Comparison of ENCODE assay signal across 30 cellular contexts in the genomic region with DNA sequence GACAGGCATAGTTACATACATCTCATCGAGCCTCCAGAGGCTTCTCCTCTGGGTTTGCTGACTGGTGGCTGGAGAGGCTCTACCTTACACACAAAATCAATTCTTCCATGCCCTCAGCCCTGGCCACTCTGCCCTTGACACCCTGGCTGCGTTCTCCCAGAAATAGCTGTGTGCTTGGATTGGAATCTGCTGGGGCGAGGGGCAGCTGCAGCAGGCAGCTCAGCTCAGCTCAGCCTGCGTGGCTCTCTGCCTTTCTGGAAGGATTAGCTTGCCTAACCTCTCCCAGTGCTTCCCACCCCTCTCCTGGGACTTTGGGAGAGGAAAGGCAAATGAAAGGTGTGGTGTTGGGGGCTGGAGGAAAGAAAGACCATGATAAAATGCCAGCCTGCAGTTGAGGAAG.
"Had no signal": no experiment of that assay in that cellular context is flagged by ENCODE, and none has a peak within 500 bp of the region (broad histone marks: within the 10 kb centered on the region; RNA-seq: fewer than 3 reads in every experiment).

No MANE protein-coding gene starts in this region.

- ATAC-seq: activated naive CD4-positive, alpha-beta T cell treated with anti-CD3 and anti-CD28 coated beads, Interleukin-2, amount 50 U/mL, for 72 hours; activated T-cell treated with anti-CD3 and anti-CD28 coated beads, Interleukin-2, amount 50 U/mL, for 4 hours; activated T-helper 17 cell treated with anti-CD3 and anti-CD28 coated beads, Interleukin-2, amount 50 U/mL, for 72 hours; T-helper 17 cell; WTC11 had no signal

- DNase-seq: activated CD4-positive, alpha-beta memory T cell treated with anti-CD3 and anti-CD28 coated beads, Interleukin-2, amount 10 ng/mL, durations not matched to agents 7 days and 5 days; activated CD4-positive, alpha-beta T cell treated with anti-CD3 and anti-CD28 coated beads for 1 hour; activated CD4-positive, alpha-beta T cell treated with anti-CD3 and anti-CD28 coated beads for 4 hours; activated CD4-positive, alpha-beta T cell treated with anti-CD3 and anti-CD28 coated beads, Interleukin-2, amount 10 ng/mL, durations not matched to agents 7 days and 5 days; activated CD4-positive, alpha-beta T cell treated with anti-CD3 and anti-CD28 coated beads, Interleukin-2, amount 50 U/mL, for 4 hours; activated CD8-positive, alpha-beta memory T cell treated with anti-CD3 and anti-CD28 coated beads, Interleukin-2, amount 50 U/mL, for 48 hours; activated effector memory CD4-positive, alpha-beta T cell treated with Interleukin-2 at 50 U/mL for 16 hours; activated gamma-delta T cell treated with Interleukin-2 at 50 U/mL for 16 hours; activated naive CD4-positive, alpha-beta T cell treated with Interleukin-2 at 50 U/mL for 16 hours; activated naive CD8-positive, alpha-beta T cell treated with anti-CD3 and anti-CD28 coated beads, Interleukin-2, amount 10 ng/mL, durations not matched to agents 7 days and 5 days; activated T-cell treated with anti-CD3 and anti-CD28 coated beads for 4 hours; activated T-cell treated with anti-CD3 and anti-CD28 coated beads, Interleukin-2, amount 50 U/mL, for 4 hours; anterior cingulate cortex; brain microvascular endothelial cell; dorsolateral prefrontal cortex; effector memory CD4-positive, alpha-beta T cell; endodermal cell; foreskin fibroblast; heart left ventricle; T-helper 1 cell; T-helper 17 cell had no signal

- H3K4me3 ChIP-seq: coronary artery, dorsolateral prefrontal cortex, heart left ventricle had no signal

- H3K27me3 Mint-ChIP-seq: activated CD4-positive, alpha-beta memory T cell treated with anti-CD3 and anti-CD28 coated beads, Interleukin-2, amount 10 ng/mL, durations not matched to agents 7 days and 5 days; activated CD4-positive, alpha-beta T cell treated with anti-CD3 and anti-CD28 coated beads, Interleukin-2, amount 10 ng/mL, durations not matched to agents 7 days and 5 days had no signal

- H3K27me3 ChIP-seq: brain microvascular endothelial cell had no signal

- H3K27ac Mint-ChIP-seq: activated CD4-positive, alpha-beta memory T cell treated with anti-CD3 and anti-CD28 coated beads, Interleukin-2, amount 10 ng/mL, durations not matched to agents 7 days and 5 days; activated CD4-positive, alpha-beta T cell treated with anti-CD3 and anti-CD28 coated beads, Interleukin-2, amount 10 ng/mL, durations not matched to agents 7 days and 5 days; activated naive CD4-positive, alpha-beta T cell treated with anti-CD3 and anti-CD28 coated beads, Interleukin-2, amount 50 U/mL, for 72 hours; activated naive CD8-positive, alpha-beta T cell treated with anti-CD3 and anti-CD28 coated beads, Interleukin-2, amount 10 ng/mL, durations not matched to agents 7 days and 5 days; activated T-helper 17 cell treated with anti-CD3 and anti-CD28 coated beads, Interleukin-2, amount 50 U/mL, for 72 hours; dendritic cell treated with granulocyte-macrophage colony-stimulating factor and Interleukin-4, amounts not matched to agents 40 ng/mL and 50 ng/mL, for 4 days; endodermal cell; T-helper 17 cell; WTC11 had no signal

- H3K4me1 Mint-ChIP-seq: activated CD4-positive, alpha-beta memory T cell treated with anti-CD3 and anti-CD28 coated beads, Interleukin-2, amount 10 ng/mL, durations not matched to agents 7 days and 5 days; activated CD4-positive, alpha-beta T cell treated with anti-CD3 and anti-CD28 coated beads, Interleukin-2, amount 10 ng/mL, durations not matched to agents 7 days and 5 days; activated naive CD8-positive, alpha-beta T cell treated with anti-CD3 and anti-CD28 coated beads, Interleukin-2, amount 10 ng/mL, durations not matched to agents 7 days and 5 days; activated T-helper 17 cell treated with anti-CD3 and anti-CD28 coated beads, Interleukin-2, amount 50 U/mL, for 72 hours; central memory CD8-positive, alpha-beta T cell; T-helper 17 cell had no signal

- FAIRE-seq: astrocyte, bronchial epithelial cell, frontal cortex had no signal

- H3K4me3 Mint-ChIP-seq: activated CD4-positive, alpha-beta memory T cell treated with anti-CD3 and anti-CD28 coated beads, Interleukin-2, amount 10 ng/mL, durations not matched to agents 7 days and 5 days; activated CD4-positive, alpha-beta T cell treated with anti-CD3 and anti-CD28 coated beads, Interleukin-2, amount 10 ng/mL, durations not matched to agents 7 days and 5 days; activated naive CD8-positive, alpha-beta T cell treated with anti-CD3 and anti-CD28 coated beads, Interleukin-2, amount 10 ng/mL, durations not matched to agents 7 days and 5 days; activated T-cell treated with anti-CD3 and anti-CD28 coated beads, Interleukin-2, amount 50 U/mL, for 4 hours; activated T-helper 17 cell treated with anti-CD3 and anti-CD28 coated beads, Interleukin-2, amount 50 U/mL, for 72 hours; central memory CD8-positive, alpha-beta T cell; dendritic cell treated with granulocyte-macrophage colony-stimulating factor and Interleukin-4, amounts not matched to agents 40 ng/mL and 50 ng/mL, for 4 days; endodermal cell; T-helper 17 cell; WTC11 had no signal

- H3K9me3 ChIP-seq: heart left ventricle had no signal

- H3K9me3 Mint-ChIP-seq: activated CD4-positive, alpha-beta memory T cell treated with anti-CD3 and anti-CD28 coated beads, Interleukin-2, amount 10 ng/mL, durations not matched to agents 7 days and 5 days; activated CD4-positive, alpha-beta T cell treated with anti-CD3 and anti-CD28 coated beads, Interleukin-2, amount 10 ng/mL, durations not matched to agents 7 days and 5 days; activated naive CD4-positive, alpha-beta T cell treated with anti-CD3 and anti-CD28 coated beads, Interleukin-2, amount 50 U/mL, for 72 hours; activated naive CD8-positive, alpha-beta T cell treated with anti-CD3 and anti-CD28 coated beads, Interleukin-2, amount 10 ng/mL, durations not matched to agents 7 days and 5 days; activated T-cell treated with anti-CD3 and anti-CD28 coated beads, Interleukin-2, amount 50 U/mL, for 4 hours; activated T-helper 17 cell treated with anti-CD3 and anti-CD28 coated beads, Interleukin-2, amount 50 U/mL, for 72 hours; central memory CD8-positive, alpha-beta T cell; dendritic cell treated with granulocyte-macrophage colony-stimulating factor and Interleukin-4, amounts not matched to agents 40 ng/mL and 50 ng/mL, for 4 days; endodermal cell; WTC11 had no signal

- H3K27ac ChIP-seq: brain microvascular endothelial cell, coronary artery, heart left ventricle had no signal

- H3K4me1 ChIP-seq: heart left ventricle had no signal

- H3K36me3 Mint-ChIP-seq: activated naive CD4-positive, alpha-beta T cell treated with anti-CD3 and anti-CD28 coated beads, Interleukin-2, amount 50 U/mL, for 72 hours; activated naive CD8-positive, alpha-beta T cell treated with anti-CD3 and anti-CD28 coated beads, Interleukin-2, amount 10 ng/mL, durations not matched to agents 7 days and 5 days; WTC11 had no signal

- H3K36me3 ChIP-seq: brain microvascular endothelial cell, heart left ventricle had no signal
